26 cellular contexts compared by ENCODE assay signal in genomic region chr17:74244543-74244942, GRCh38. TPM values are rescaled to one million over a fixed set of nuclear protein-coding genes. Genes with fewer than 3 reads are reported as not detected.
DNase-seq lines count a peak whose midpoint lies in the region; ATAC-seq and TF ChIP-seq lines count a peak whose summit lies in the region.
"Had no signal": no experiment of that assay in that cellular context is flagged by ENCODE, and none has a peak within 500 bp of the region (broad histone marks: within the 10 kb centered on the region; RNA-seq: fewer than 3 reads in every experiment).

No MANE protein-coding gene starts in this region.

- WGBS in tibial nerve, 2 donors, result 71 to 74% methylated on average over 7 of the region's 7 CpGs
- WGBS in transverse colon (ENCODE audit: low coverage in 1 of 2), 2 donors, result 79% methylated on average over 7 of the region's 7 CpGs; no CpG with 5 or more reads in 1 of the 2 donors

- ATAC-seq in Right ventricle myocardium inferior, result peak; percentile 50
- ATAC-seq: activated CD8-positive, alpha-beta T cell treated with anti-CD3 and anti-CD28 coated beads, Interleukin-2, amount 10 ng/mL, durations not matched to agents 7 days and 5 days had no signal

- H3K36me3 ChIP-seq in right atrium auricular region, result no peaks in the 10 kb centered on the region
- H3K36me3 ChIP-seq in tibial nerve, result peaks cover 0 to 24% (median 0%) of the 10 kb centered on the region in 3 donors
- H3K36me3 ChIP-seq in transverse colon, result no peaks in the 10 kb centered on the region

- no peak overlapping the region for H3K4me3 Mint-ChIP-seq in nephron
- H3K4me3 Mint-ChIP-seq: activated CD8-positive, alpha-beta T cell treated with anti-CD3 and anti-CD28 coated beads, Interleukin-2, amount 10 ng/mL, durations not matched to agents 7 days and 5 days; CD8-positive, alpha-beta memory T cell; memory B cell; naive B cell had no signal

- in situ Hi-C loops in transverse colon (cut with MboI; ENCODE audit: low pct_ligation_motif_present in 1 of 4, low pct_unique_long_range_greater_than_20kb in 1 of 4, low sequenced_read_pairs in 3 of 4), result no loop called here

- TF ChIP-seq POLR2A in tibial nerve (IDR thresholded peaks at IDR 0.05), result no peak
- no peak for TF ChIP-seq POLR2A in transverse colon (IDR thresholded peaks at IDR 0.05)

- peaks cover 0 to 62% of the 10 kb centered on the region in 2 donors for H3K4me1 ChIP-seq in right atrium auricular region
- peaks cover 0 to 71% (median 36%) of the 10 kb centered on the region in 4 donors for H3K4me1 ChIP-seq in tibial nerve
- no peaks in the 10 kb centered on the region for H3K4me1 ChIP-seq in transverse colon
- H3K4me1 ChIP-seq: parathyroid adenoma had no signal

- no peaks in the 10 kb centered on the region for H3K9me3 Mint-ChIP-seq in nephron
- H3K9me3 Mint-ChIP-seq: CD8-positive, alpha-beta memory T cell; memory B cell; naive B cell had no signal

- intact Hi-C loops in Right ventricle myocardium inferior (cut with DNase I), result no loop called here
- intact Hi-C loops in head of caudate nucleus (cut with DNase I), result loop anchor here (2.0 kb wide), 1 partner anchor 32 kb away; the partner anchor contains the start of gene TTYH2
- intact Hi-C loops in transverse colon (cut with DNase I; ENCODE audit: low total_unique reads), result no loop called here

- TF ChIP-seq CTCF in right atrium auricular region (IDR thresholded peaks at IDR 0.05) (no peak), nephron (IDR thresholded peaks at IDR 0.05; ENCODE audit: unreplicated experiment in 3 of 3) (no peak), tibial nerve (IDR thresholded peaks at IDR 0.05) (no peak), transverse colon (IDR thresholded peaks at IDR 0.05) (no peak)

- H3K9me3 ChIP-seq in right atrium auricular region, result no peaks in the 10 kb centered on the region
- no peaks in the 10 kb centered on the region for H3K9me3 ChIP-seq in tibial nerve
- H3K9me3 ChIP-seq in transverse colon, result no peaks in the 10 kb centered on the region

- no peaks in the 10 kb centered on the region for H3K27me3 ChIP-seq in right atrium auricular region
- no peaks in the 10 kb centered on the region for H3K27me3 ChIP-seq in tibial nerve
- H3K27me3 ChIP-seq in transverse colon, result no peaks in the 10 kb centered on the region
- H3K27me3 ChIP-seq: hepatocyte had no signal

- peaks cover 18% of the 10 kb centered on the region for H3K36me3 Mint-ChIP-seq in nephron (ENCODE audit: low read depth)
- H3K36me3 Mint-ChIP-seq: naive B cell had no signal

- peaks cover 7% of the 10 kb centered on the region for H3K27me3 Mint-ChIP-seq in nephron (ENCODE audit: low read depth)
- H3K27me3 Mint-ChIP-seq: CD8-positive, alpha-beta memory T cell; naive B cell had no signal

- peaks cover 60% of the 10 kb centered on the region for H3K4me1 Mint-ChIP-seq in nephron
- H3K4me1 Mint-ChIP-seq: memory B cell, naive B cell had no signal

- peak overlapping the region in 2 of 3 experiments; percentile 37 to 54 for H3K27ac Mint-ChIP-seq in nephron
- H3K27ac Mint-ChIP-seq: activated CD8-positive, alpha-beta T cell treated with anti-CD3 and anti-CD28 coated beads, Interleukin-2, amount 10 ng/mL, durations not matched to agents 7 days and 5 days; memory B cell; naive B cell had no signal

- peak overlapping the region in 1 of 2 donors; percentile 82 for H3K27ac ChIP-seq in right atrium auricular region
- H3K27ac ChIP-seq in tibial nerve, result peak overlapping the region; percentile 62 to 92 (median 70)
- no peak overlapping the region for H3K27ac ChIP-seq in transverse colon
- H3K27ac ChIP-seq: 22Rv1, epithelial cell of prostate, hepatocyte, parathyroid adenoma had no signal

- H3K4me3 ChIP-seq in right atrium auricular region (no peak overlapping the region), tibial nerve (no peak overlapping the region), transverse colon (no peak overlapping the region)
- H3K4me3 ChIP-seq: hepatocyte had no signal

- TF ChIP-seq EP300 in tibial nerve (IDR thresholded peaks at IDR 0.05) (no peak), transverse colon (IDR thresholded peaks at IDR 0.05; ENCODE audit: low read depth) (no peak)

- no peak for DNase-seq in Right ventricle myocardium inferior (ENCODE audit: missing footprints)
- no peak for DNase-seq in right atrium auricular region (ENCODE audit: low spot score)
- DNase-seq in head of caudate nucleus, result peak in 41 of 42 donors; percentile 34 to 91 (median 77)
- no peak for DNase-seq in tibial nerve (ENCODE audit: low spot score in 2 of 2)
- no peak for DNase-seq in activated CD8-positive, alpha-beta memory T cell treated with anti-CD3 and anti-CD28 coated beads for 24 hours
- DNase-seq in epidermal melanocyte (ENCODE audit: insufficient read length, low spot score), result no peak
- no peak for DNase-seq in transverse colon
- DNase-seq: activated CD4-positive, alpha-beta T cell treated with anti-CD3 and anti-CD28 coated beads for 1 hour; activated CD8-positive, alpha-beta T cell treated with anti-CD3 and anti-CD28 coated beads, Interleukin-2, amount 10 ng/mL, durations not matched to agents 7 days and 5 days; activated T-cell treated with anti-CD3 and anti-CD28 coated beads, Interleukin-2, amount 50 U/mL, for 1 hour; CD8-positive, alpha-beta memory T cell; DMS53; GF-D8; KG1; naive B cell; NCI-H82; SHP77 treated with DMSO at 0.1 percent for 48 hours had no signal

RNA-seq across cellular contexts. Expression of gene DNAI2, which starts 29.5 kb away (rescaled TPM):
- not detected for total RNA-seq in Right ventricle myocardium inferior
- total RNA-seq in right atrium auricular region, result not detected
- total RNA-seq in tibial nerve, result under 1 TPM in 1 of 4 donors, not detected in 3; 0.60 TPM
- not detected for total RNA-seq in transverse colon
- total RNA-seq: bronchial epithelial cell, hepatocyte, HT1080, subcutaneous adipose tissue had no signal

RNA-seq across cellular contexts. Expression of gene TTYH2, which starts 31.2 kb away (rescaled TPM):
- 39.2 TPM for total RNA-seq in Right ventricle myocardium inferior
- 10 to 100 TPM; 18.2 to 26.0 TPM for total RNA-seq in right atrium auricular region
- 10 to 100 TPM; 22.6 to 37.2 (median 26.4) TPM for total RNA-seq in tibial nerve
- total RNA-seq in transverse colon, result 1 to 10 TPM in 2 of 4 donors, under 1 TPM in 2; 0.37 to 5.2 (median 2.3) TPM

RNA-seq across cellular contexts. Expression of gene RPL38, which starts 41.1 kb away (rescaled TPM):
- total RNA-seq in Right ventricle myocardium inferior (747 TPM), right atrium auricular region (100 to 1,000 TPM; 212 to 310 TPM), tibial nerve (100 to 1,000 TPM; 284 to 366 (median 363) TPM), transverse colon (100 to 1,000 TPM in 3 of 4 donors, 10 to 100 TPM in 1; 65.1 to 310 (median 203) TPM)

Comparison
In these comparisons a context has a peak if more than half of its experiments do, and no peak if none do; other contexts are left out.
1. DNase-seq: peak in head of caudate nucleus (41 of 42); none in Right ventricle myocardium inferior (single experiment), right atrium auricular region (single experiment), tibial nerve (0 of 2), activated CD8-positive, alpha-beta memory T cell treated with anti-CD3 and anti-CD28 coated beads for 24 hours (single experiment), epidermal melanocyte (single experiment) and transverse colon (single experiment).
2. H3K27ac ChIP-seq: peak in tibial nerve (4 of 4); none in transverse colon (0 of 4).